In the genomic region with DNA sequence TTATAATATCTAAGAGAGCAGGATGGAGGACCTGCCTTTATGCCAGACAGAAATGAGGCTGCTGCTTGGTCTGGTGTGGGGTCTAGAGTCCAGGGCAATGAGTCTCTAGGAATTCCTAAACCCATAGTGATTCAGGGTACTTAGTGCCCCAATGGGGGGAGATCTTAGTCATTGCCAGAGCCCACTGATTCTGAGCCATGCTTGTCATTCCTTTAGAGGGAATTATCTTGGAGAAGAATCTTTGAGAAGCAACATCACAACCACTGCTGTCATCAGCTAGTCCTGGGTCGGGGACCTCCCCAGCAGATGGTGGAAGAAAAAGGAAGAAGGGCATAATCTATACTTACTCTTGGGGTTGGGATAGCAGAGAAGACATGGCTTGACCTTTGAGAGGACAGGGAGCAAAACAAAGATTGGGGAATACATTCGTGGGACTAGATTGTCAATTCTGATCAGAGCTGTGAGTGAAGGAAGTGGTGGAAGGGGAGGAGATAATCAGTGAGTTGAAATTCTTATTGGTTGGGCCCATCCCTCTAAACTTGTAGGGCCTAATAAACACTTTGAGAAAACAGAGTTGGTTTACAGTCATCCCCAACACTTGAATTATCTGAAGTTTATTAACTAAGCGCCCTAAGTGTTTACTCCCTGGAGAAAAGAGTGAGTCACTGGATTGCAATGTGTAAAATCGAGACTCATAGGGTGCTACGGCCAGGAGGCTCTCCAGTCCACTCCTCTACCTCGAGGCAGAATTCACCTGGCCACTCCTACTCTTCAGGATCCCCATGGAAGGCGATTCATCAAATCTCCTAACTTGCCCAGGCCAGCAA, we compare ENCODE assay signal across 1 cellular context.
TF ChIP-seq lines count a peak whose summit lies in the region.

No MANE protein-coding gene starts in this region.

TF ChIP-seq in H1, 55 proteins besides CTCF, POLR2A, EP300 and RAD21:
- TF ChIP-seq BACH1 (IDR thresholded peaks at IDR 0.05; ENCODE audit: low read length) (no peak), CREB1 (IDR thresholded peaks at IDR 0.05) (no peak), JUND (IDR thresholded peaks at IDR 0.05; ENCODE audit: low read length) (no peak), YY1 (IDR thresholded peaks at IDR 0.05; ENCODE audit: low read depth, low read length) (no peak), BCL11A (IDR thresholded peaks at IDR 0.05; ENCODE audit: low read depth in 2 of 2, low read length in 2 of 2) (no peak), RFX5 (IDR thresholded peaks at IDR 0.05; ENCODE audit: borderline replicate concordance, low read depth, low read length) (no peak), GABPA (IDR thresholded peaks at IDR 0.05; ENCODE audit: borderline replicate concordance, insufficient read depth, low read length) (no peak), SP1 (IDR thresholded peaks at IDR 0.05; ENCODE audit: low read depth, low read length) (no peak)
